8 cellular contexts compared by ENCODE assay signal in genomic region chr5:119063579-119064379, GRCh38. TPM values are rescaled to one million over a fixed set of nuclear protein-coding genes. Genes with fewer than 3 reads are reported as not detected.
DNase-seq lines count a peak whose midpoint lies in the region; ATAC-seq, FAIRE-seq and TF ChIP-seq lines count a peak whose summit lies in the region.

No MANE protein-coding gene starts in this region.

- H3K4me3 ChIP-seq in cardiac fibroblast (replicated peaks in 1 of 2; ENCODE audit: low read depth in 2 of 2, low read length in 2 of 2): no peak overlapping the region

- TF ChIP-seq CTCF in D721Med (IDR thresholded peaks at IDR 0.05; ENCODE audit: insufficient read depth, missing control alignments) (no peak), cardiac fibroblast (IDR thresholded peaks at IDR 0.05; ENCODE audit: low read depth, low read length) (no peak)

- intact Hi-C loops in Right ventricle myocardium superior (cut with DNase I): no loop called here

- FAIRE-seq in D721Med (lab: Jason Lieb, UNC): peak; percentile 84

- ATAC-seq in GM21447 (IDR thresholded peaks at IDR 0.05; ENCODE audit: unreplicated experiment) (peak; percentile 64), Right ventricle myocardium superior (ENCODE audit: poor library complexity) (no peak)

- DNase-seq in D721Med (ENCODE audit: insufficient read length, low spot score): no peak
- DNase-seq in HT-29 (ENCODE audit: low spot score): peak; percentile 6
- peak; percentile 36 to 70 for DNase-seq in cardiac fibroblast (ENCODE audit: low read depth in 2 of 2)
- no peak for DNase-seq in Right ventricle myocardium superior
- no peak for DNase-seq in SHP77 (lab: John Stamatoyannopoulos, UW)
- DNase-seq in dermis blood vessel endothelial cell: no peak
- no peak for DNase-seq in AG08395 (ENCODE audit: low spot score)

RNA-seq across cellular contexts. Expression of gene DMXL1, which starts 7.1 kb away (rescaled TPM):
- total RNA-seq in HT-29 (2014; rRNA removed; shearing (Covaris generic)): 7.9 and 13.1 TPM in 2 replicates
- total RNA-seq in Right ventricle myocardium superior (23.3 TPM), dermis blood vessel endothelial cell (35.1 and 53.4 TPM in 2 replicates)

Comparison
In these comparisons a context has a peak if more than half of its experiments do, and no peak if none do; other contexts are left out.
1. DNase-seq: peak in HT-29 (single experiment) and cardiac fibroblast (2 of 2); none in D721Med (single experiment), Right ventricle myocardium superior (single experiment), SHP77 (0 of 2), dermis blood vessel endothelial cell (single experiment) and AG08395 (single experiment).